In genomic region chr5:1542755-1543154, GRCh38 we compare ENCODE assay signal across 9 cellular contexts. TPM values are rescaled to one million over a fixed set of nuclear protein-coding genes. Genes with fewer than 3 reads are reported as not detected.
DNase-seq lines count a peak whose midpoint lies in the region; ATAC-seq, FAIRE-seq and TF ChIP-seq lines count a peak whose summit lies in the region.
"Had no signal": no experiment of that assay in that cellular context is flagged by ENCODE, and none has a peak within 500 bp of the region (broad histone marks: within the 10 kb centered on the region; RNA-seq: fewer than 3 reads in every experiment).

No MANE protein-coding gene starts in this region.

- TF ChIP-seq POLR2A in H54 (IDR thresholded peaks at IDR 0.05; ENCODE audit: low read depth, low read length) = no peak

- peak; percentile 20 for FAIRE-seq in H54 (lab: Jason Lieb, UNC)

- no peak for ATAC-seq in GM18868 (IDR thresholded peaks at IDR 0.05; ENCODE audit: unreplicated experiment)

- peak; percentile 91 for DNase-seq in H54 (ENCODE audit: insufficient read length, low spot score)
- peak; percentile 20 for DNase-seq in RKO (ENCODE audit: low spot score)
- DNase-seq in glomerular endothelial cell (ENCODE audit: extremely low read depth, low read depth, low spot score) = peak; percentile 37
- peak; percentile 67 for DNase-seq in pulmonary artery endothelial cell (ENCODE audit: low read depth, low spot score)
- no peak for DNase-seq in activated CD4-positive, alpha-beta T cell treated with anti-CD3 and anti-CD28 coated beads, Interleukin-2, amount 50 U/mL, for 4 hours
- no peak for DNase-seq in activated CD4-positive, CD25-positive, alpha-beta regulatory T cell treated with anti-CD3 and anti-CD28 coated beads, Interleukin-2, amount 50 U/mL, for 72 hours
- DNase-seq in activated gamma-delta T cell (lab: John Stamatoyannopoulos, UW) = no peak
- DNase-seq: DMS79 treated with DMSO at 0.1 percent for 48 hours had no signal

RNA-seq across cellular contexts. Expression of gene LPCAT1, which starts 19.0 kb away (rescaled TPM):
- total RNA-seq in glomerular endothelial cell (61.9 and 77.0 TPM in 2 replicates), pulmonary artery endothelial cell (54.5 and 71.7 TPM in 2 replicates)

Comparison
In these comparisons a context has a peak if more than half of its experiments do, and no peak if none do; other contexts are left out.
1. DNase-seq: peak in H54 (single experiment), RKO (single experiment), glomerular endothelial cell (single experiment) and pulmonary artery endothelial cell (single experiment); none in activated CD4-positive, alpha-beta T cell treated with anti-CD3 and anti-CD28 coated beads, Interleukin-2, amount 50 U/mL, for 4 hours (0 of 2), activated CD4-positive, CD25-positive, alpha-beta regulatory T cell treated with anti-CD3 and anti-CD28 coated beads, Interleukin-2, amount 50 U/mL, for 72 hours (single experiment) and activated gamma-delta T cell (single experiment).